12 cellular contexts compared by ENCODE assay signal in the genomic region with DNA sequence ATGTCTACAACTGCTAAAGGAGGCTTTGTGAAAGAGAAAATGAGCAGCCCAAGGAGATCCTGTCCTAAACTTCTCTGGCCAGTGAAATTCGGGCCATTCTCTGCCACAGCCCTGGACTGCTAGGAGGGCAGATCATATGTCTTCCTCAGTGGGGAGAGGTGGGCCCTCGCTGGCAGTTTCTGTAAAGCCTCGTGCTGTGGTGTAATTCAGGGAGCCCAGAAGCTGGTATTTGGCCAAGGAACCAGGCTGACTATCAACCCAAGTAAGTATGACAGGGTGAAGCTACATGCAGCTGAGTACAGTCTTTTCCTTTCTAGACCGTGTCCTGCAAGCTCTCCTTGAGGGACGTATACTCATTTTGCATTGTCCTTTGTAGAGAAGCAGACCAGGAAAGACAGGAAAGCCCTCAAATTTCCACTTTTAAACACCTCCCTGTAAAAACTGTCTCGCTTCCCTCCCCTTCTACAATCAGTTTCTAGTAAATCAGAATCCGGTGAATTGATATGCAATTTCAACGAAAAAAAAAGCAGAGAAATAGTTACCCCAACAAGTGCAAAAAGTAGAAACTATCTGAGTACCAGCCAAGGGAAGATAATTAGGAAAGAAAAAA.
DNase-seq lines count a peak whose midpoint lies in the region; ATAC-seq and TF ChIP-seq lines count a peak whose summit lies in the region.
"Had no signal": no experiment of that assay in that cellular context is flagged by ENCODE, and none has a peak within 500 bp of the region (broad histone marks: within the 10 kb centered on the region; RNA-seq: fewer than 3 reads in every experiment).

No MANE protein-coding gene starts in this region.

- no peak for DNase-seq in CD4-positive, alpha-beta T cell
- DNase-seq in natural killer cell (no peak), T1000 (lab: John Stamatoyannopoulos, UW) (no peak), superior temporal gyrus (ENCODE audit: extremely low spot score) (no peak), HT-29 (ENCODE audit: low spot score) (no peak)
- DNase-seq: activated effector memory CD4-positive, alpha-beta T cell treated with Interleukin-2 at 50 U/mL for 16 hours; HFFc6; PC-9 had no signal

- intact Hi-C loops in CD4-positive, alpha-beta T cell (cut with DNase I, micrococcal nuclease): loop anchor here in 1 of 2 experiments (2.0 to 5.0 kb wide), 2 partner anchors 161 to 320 kb away; no protein-coding TSS in a partner anchor
- intact Hi-C loops in natural killer cell (cut with micrococcal nuclease): loop anchor here (5.0 kb wide), 1 partner anchor 35 kb away; no protein-coding TSS in a partner anchor

- no peaks in the 10 kb centered on the region for H3K27me3 Mint-ChIP-seq in CD4-positive, alpha-beta T cell
- no peaks in the 10 kb centered on the region for H3K27me3 Mint-ChIP-seq in activated T-helper 17 cell treated with anti-CD3 and anti-CD28 coated beads, Interleukin-2, amount 50 U/mL, for 72 hours
- H3K27me3 Mint-ChIP-seq in natural killer cell (ENCODE audit: low read depth in 2 of 2): no peaks in the 10 kb centered on the region

- CTCF ChIA-PET in CD4-positive, alpha-beta T cell (lab: Charles Lee): no interaction called here

- TF ChIP-seq POLR2A in GM15510 (IDR thresholded peaks at IDR 0.05; ENCODE audit: borderline replicate concordance, extremely low read depth, insufficient read length): peak; percentile 32

- peak overlapping the region; percentile 93 for H3K27ac Mint-ChIP-seq in CD4-positive, alpha-beta T cell
- no peak overlapping the region for H3K27ac Mint-ChIP-seq in activated T-helper 17 cell treated with anti-CD3 and anti-CD28 coated beads, Interleukin-2, amount 50 U/mL, for 72 hours
- H3K27ac Mint-ChIP-seq in natural killer cell: peak overlapping the region; percentile 80 to 89
- H3K27ac Mint-ChIP-seq: HFFc6 had no signal

- no peaks in the 10 kb centered on the region for H3K27me3 ChIP-seq in CD4-positive, alpha-beta T cell (ENCODE audit: control insufficient read depth, insufficient read depth, low read length)

- H3K9me3 ChIP-seq in CD4-positive, alpha-beta T cell (ENCODE audit: control insufficient read depth, low read length): no peaks in the 10 kb centered on the region

- peaks cover 35% of the 10 kb centered on the region for H3K36me3 Mint-ChIP-seq in CD4-positive, alpha-beta T cell (ENCODE audit: low read depth)
- H3K36me3 Mint-ChIP-seq in activated T-helper 17 cell treated with anti-CD3 and anti-CD28 coated beads, Interleukin-2, amount 50 U/mL, for 72 hours (ENCODE audit: low read depth): peaks cover 67% of the 10 kb centered on the region
- peaks cover 15% of the 10 kb centered on the region for H3K36me3 Mint-ChIP-seq in natural killer cell

- no peak for ATAC-seq in CD4-positive, alpha-beta T cell (ENCODE audit: poor library complexity)
- no peak for ATAC-seq in activated T-helper 17 cell treated with anti-CD3 and anti-CD28 coated beads, Interleukin-2, amount 50 U/mL, for 72 hours (replicated peaks)
- ATAC-seq in natural killer cell (peak in 2 of 3 donors; percentile 5 to 10), GM18498 (IDR thresholded peaks at IDR 0.05; ENCODE audit: unreplicated experiment) (no peak)
- ATAC-seq: esophagus mucosa had no signal

- H3K4me3 Mint-ChIP-seq in CD4-positive, alpha-beta T cell: peak overlapping the region; percentile 77
- H3K4me3 Mint-ChIP-seq in activated T-helper 17 cell treated with anti-CD3 and anti-CD28 coated beads, Interleukin-2, amount 50 U/mL, for 72 hours: peak overlapping the region; percentile 85
- H3K4me3 Mint-ChIP-seq in natural killer cell: peak overlapping the region; percentile 87
- H3K4me3 Mint-ChIP-seq: HFFc6 had no signal

- H3K27ac ChIP-seq in CD4-positive, alpha-beta T cell (ENCODE audit: low read depth, low read length): no peak overlapping the region
- H3K27ac ChIP-seq: PC-9 had no signal

- no peaks in the 10 kb centered on the region for H3K9me3 Mint-ChIP-seq in CD4-positive, alpha-beta T cell
- H3K9me3 Mint-ChIP-seq in activated T-helper 17 cell treated with anti-CD3 and anti-CD28 coated beads, Interleukin-2, amount 50 U/mL, for 72 hours: no peaks in the 10 kb centered on the region
- H3K9me3 Mint-ChIP-seq in natural killer cell: no peaks in the 10 kb centered on the region
- H3K9me3 Mint-ChIP-seq: HFFc6 had no signal

- POLR2A ChIA-PET in CD4-positive, alpha-beta T cell (lab: Charles Lee): interaction anchor here (0.9 kb wide), 1 partner anchor 517 kb away, joined by 3 read pairs; no protein-coding TSS in a partner anchor

- no peak for TF ChIP-seq CTCF in CD4-positive, alpha-beta T cell (IDR thresholded peaks at IDR 0.05)
- no peak for TF ChIP-seq CTCF in natural killer cell (IDR thresholded peaks at IDR 0.05)

- H3K4me1 Mint-ChIP-seq in CD4-positive, alpha-beta T cell (ENCODE audit: low read depth): peaks cover 4% of the 10 kb centered on the region
- H3K4me1 Mint-ChIP-seq in activated T-helper 17 cell treated with anti-CD3 and anti-CD28 coated beads, Interleukin-2, amount 50 U/mL, for 72 hours: no peaks in the 10 kb centered on the region
- peaks cover 97% of the 10 kb centered on the region in 2 donors for H3K4me1 Mint-ChIP-seq in natural killer cell

Comparison
In these comparisons a context has a peak if more than half of its experiments do, and no peak if none do; other contexts are left out.
1. ATAC-seq: peak in natural killer cell (2 of 3); none in CD4-positive, alpha-beta T cell (single experiment), activated T-helper 17 cell treated with anti-CD3 and anti-CD28 coated beads, Interleukin-2, amount 50 U/mL, for 72 hours (single experiment) and GM18498 (single experiment).
2. Peak in every context shown above with its lines, with median percentiles within 50 percentile points of each other: H3K4me3 Mint-ChIP-seq.